ENCODE assay signal across 30 cellular contexts in genomic region chr5:50684721-50685120, GRCh38. TPM values are rescaled to one million over a fixed set of nuclear protein-coding genes. Genes with fewer than 3 reads are reported as not detected.
DNase-seq lines count a peak whose midpoint lies in the region; ATAC-seq and TF ChIP-seq lines count a peak whose summit lies in the region.
"Had no signal": no experiment of that assay in that cellular context is flagged by ENCODE, and none has a peak within 500 bp of the region (broad histone marks: within the 10 kb centered on the region; RNA-seq: fewer than 3 reads in every experiment).

No MANE protein-coding gene starts in this region.

- peaks cover 3% of the 10 kb centered on the region for H3K9me3 Mint-ChIP-seq in CD8-positive, alpha-beta T cell
- peaks cover 0 to 16% (median 3%) of the 10 kb centered on the region in 7 donors for H3K9me3 Mint-ChIP-seq in naive B cell

- H3K27me3 ChIP-seq in CD8-positive, alpha-beta T cell (ENCODE audit: insufficient read depth, low read length): no peaks in the 10 kb centered on the region
- H3K27me3 ChIP-seq: ascending aorta, testis had no signal

- CTCF ChIA-PET in CD8-positive, alpha-beta T cell (lab: Charles Lee): no interaction called here

- H3K27me3 Mint-ChIP-seq in CD8-positive, alpha-beta T cell (ENCODE audit: low read depth): no peaks in the 10 kb centered on the region
- H3K27me3 Mint-ChIP-seq in naive B cell: no peaks in the 10 kb centered on the region
- H3K27me3 Mint-ChIP-seq: activated naive CD8-positive, alpha-beta T cell treated with anti-CD3 and anti-CD28 coated beads, Interleukin-2, amount 10 ng/mL, durations not matched to agents 7 days and 5 days; CD4-positive, alpha-beta memory T cell had no signal

- H3K4me3 Mint-ChIP-seq in CD8-positive, alpha-beta T cell: peak overlapping the region; percentile 8
- H3K4me3 Mint-ChIP-seq in naive B cell: peak overlapping the region in 3 of 8 donors; percentile 20 to 35 (median 34)
- H3K4me3 Mint-ChIP-seq: activated naive CD8-positive, alpha-beta T cell treated with anti-CD3 and anti-CD28 coated beads, Interleukin-2, amount 10 ng/mL, durations not matched to agents 7 days and 5 days; T-helper 1 cell treated with Interleukin-12 subunit alpha and Interleukin-12 subunit beta and Interleukin-4 antibody, amounts not matched to agents 30 μg/mL and 1 μg/mL, for 36 hours had no signal

- H3K36me3 ChIP-seq in CD8-positive, alpha-beta T cell (ENCODE audit: insufficient read depth, low read length): no peaks in the 10 kb centered on the region
- H3K36me3 ChIP-seq: ascending aorta had no signal

- no peak for ATAC-seq in CD8-positive, alpha-beta T cell
- ATAC-seq in GM18511 (IDR thresholded peaks at IDR 0.05; ENCODE audit: unreplicated experiment) (peak; percentile 61), naive B cell (ENCODE audit: low read depth in 2 of 2) (peak in 1 of 2 donors; percentile 51), HG02678 (IDR thresholded peaks at IDR 0.05; ENCODE audit: unreplicated experiment) (no peak), HG02759 (IDR thresholded peaks at IDR 0.05; ENCODE audit: unreplicated experiment) (no peak)
- ATAC-seq: A549 had no signal

- H3K27ac ChIP-seq in CD8-positive, alpha-beta T cell (ENCODE audit: low read depth, low read length): no peak overlapping the region
- H3K27ac ChIP-seq: A549, ascending aorta, testis had no signal

- peak overlapping the region; percentile 62 for H3K27ac Mint-ChIP-seq in CD8-positive, alpha-beta T cell
- H3K27ac Mint-ChIP-seq in naive B cell: peak overlapping the region in 5 of 6 donors; percentile 11 to 78 (median 32)
- H3K27ac Mint-ChIP-seq: activated naive CD8-positive, alpha-beta T cell treated with anti-CD3 and anti-CD28 coated beads, Interleukin-2, amount 10 ng/mL, durations not matched to agents 7 days and 5 days; T-helper 1 cell treated with Interleukin-12 subunit alpha and Interleukin-12 subunit beta and Interleukin-4 antibody, amounts not matched to agents 30 μg/mL and 1 μg/mL, for 36 hours had no signal

- TF ChIP-seq CTCF in CD8-positive, alpha-beta T cell (IDR thresholded peaks at IDR 0.05): no peak

- peaks cover 60% of the 10 kb centered on the region for H3K36me3 Mint-ChIP-seq in CD8-positive, alpha-beta T cell
- peaks cover 0 to 24% of the 10 kb centered on the region in 2 donors for H3K36me3 Mint-ChIP-seq in naive B cell

- DNase-seq in CD8-positive, alpha-beta T cell: no peak
- DNase-seq in NCI-H187 treated with DMSO at 0.1 percent for 48 hours (lab: John Stamatoyannopoulos, UW) (peak; percentile 45), naive B cell (no peak), HuH-7 (ENCODE audit: low spot score) (no peak)
- no peak for DNase-seq in activated T-cell treated with anti-CD3 and anti-CD28 coated beads, Interleukin-2, amount 50 U/mL, for 48 hours
- DNase-seq: activated gamma-delta T cell; activated naive CD8-positive, alpha-beta T cell treated with anti-CD3 and anti-CD28 coated beads, Interleukin-2, amount 10 ng/mL, durations not matched to agents 7 days and 5 days; activated T-cell treated with anti-CD3 and anti-CD28 coated beads for 4 hours; AML-193; caudate nucleus; CD4-positive, alpha-beta memory T cell; cortex of kidney; DMS53; GDM1; KG1; mesenchymal stem cell; MM.1S; NCI-H1417 treated with DMSO at 0.1 percent for 48 hours; NCI-H446; nucleus accumbens; SK-N-SH; stimulated activated CD4-positive, alpha-beta T cell treated with anti-CD3 and anti-CD28 coated beads, Interleukin-4, amount 100 ng/mL, for 4 hours; stimulated activated naive CD4-positive, alpha-beta T cell treated with Interleukin-2 at 50 U/mL for 16 hours; testis had no signal

- peaks cover 35% of the 10 kb centered on the region for H3K4me1 ChIP-seq in CD8-positive, alpha-beta T cell (ENCODE audit: insufficient read depth, low read length)
- H3K4me1 ChIP-seq: A549, testis had no signal

- H3K4me3 ChIP-seq in CD8-positive, alpha-beta T cell (ENCODE audit: low read depth, low read length): no peak overlapping the region
- H3K4me3 ChIP-seq: A549, ascending aorta, testis had no signal

- peaks cover 81% of the 10 kb centered on the region for H3K4me1 Mint-ChIP-seq in CD8-positive, alpha-beta T cell (ENCODE audit: low read depth)
- peaks cover 21 to 77% (median 57%) of the 10 kb centered on the region in 3 donors for H3K4me1 Mint-ChIP-seq in naive B cell

- no peaks in the 10 kb centered on the region for H3K9me3 ChIP-seq in CD8-positive, alpha-beta T cell (ENCODE audit: low read length)
- H3K9me3 ChIP-seq: A549, ascending aorta, SK-N-SH, testis had no signal

- POLR2A ChIA-PET in CD8-positive, alpha-beta T cell (lab: Charles Lee): no interaction called here

- intact Hi-C loops in CD8-positive, alpha-beta T cell (cut with DNase I, micrococcal nuclease): no loop called here

RNA-seq across cellular contexts. Expression of gene PARP8, which starts 18.3 kb away (rescaled TPM):
- total RNA-seq in CD8-positive, alpha-beta T cell: 100 to 1,000 TPM; 192 to 200 TPM
- polyA plus RNA-seq in naive B cell (ENCODE audit: low read depth in 6 of 6): 10 to 100 TPM; 10.1 to 63.7 (median 46.9) TPM
